In genomic region chr3:53173107-53173506, GRCh38 we compare ENCODE assay signal across 20 cellular contexts. TPM values are rescaled to one million over a fixed set of nuclear protein-coding genes. Genes with fewer than 3 reads are reported as not detected.
A peak's percentile ranks its signal among the peaks of the same experiment; 100 is the strongest.
DNase-seq lines count a peak whose midpoint lies in the region; ATAC-seq and TF ChIP-seq lines count a peak whose summit lies in the region.
"Had no signal": no experiment of that assay in that cellular context is flagged by ENCODE, and none has a peak within 500 bp of the region (broad histone marks: within the 10 kb centered on the region; RNA-seq: fewer than 3 reads in every experiment).

No MANE protein-coding gene starts in this region.

- peaks cover 61 to 100% (median 100%) of the 10 kb centered on the region in 10 experiments for H3K4me1 ChIP-seq in BLaER1 treated with 17β-estradiol and CSF1 and Interleukin-3, amounts not matched to agents 10 nM and 100 nM
- peaks cover 100% of the 10 kb centered on the region for H3K4me1 ChIP-seq in Karpas-422 (ENCODE audit: low read length)
- peaks cover 85 to 89% of the 10 kb centered on the region in 2 experiments for H3K4me1 ChIP-seq in neutrophil (ENCODE audit: control insufficient read depth in 1 of 2, insufficient read depth in 1 of 2, low read depth in 1 of 2, low read length in 1 of 2)
- H3K4me1 ChIP-seq: HAP-1 had no signal

- no peaks in the 10 kb centered on the region for H3K9me2 ChIP-seq in Karpas-422 (replicated peaks; ENCODE audit: insufficient read depth, low read length)

- H3K36me3 Mint-ChIP-seq in dendritic cell treated with granulocyte-macrophage colony-stimulating factor and Interleukin-4, amounts not matched to agents 40 ng/mL and 50 ng/mL, for 4 days (ENCODE audit: low read depth): peaks cover 98% of the 10 kb centered on the region
- H3K36me3 Mint-ChIP-seq in stimulated activated effector memory CD8-positive, alpha-beta T cell treated with anti-CD3 and anti-CD28 coated beads, Interleukin-12 subunit alpha, Interleukin-12 subunit beta, amount 100 ng/mL, for 72 hours: peaks cover 34% of the 10 kb centered on the region
- H3K36me3 Mint-ChIP-seq in natural killer cell treated with Interleukin-12 subunit alpha and Interleukin-12 subunit beta and Interleukin-15 and Interleukin-18, amount 100 ng/mL, for 72 hours: peaks cover 4% of the 10 kb centered on the region

- intact Hi-C loops in dendritic cell treated with granulocyte-macrophage colony-stimulating factor and Interleukin-4, amounts not matched to agents 40 ng/mL and 50 ng/mL, for 4 days (cut with micrococcal nuclease): no loop called here

- H4K20me1 ChIP-seq in BLaER1 treated with 17β-estradiol and CSF1 and Interleukin-3, amounts not matched to agents 10 nM and 100 nM: peaks cover 31 to 97% (median 64%) of the 10 kb centered on the region in 11 experiments
- H4K20me1 ChIP-seq in Karpas-422 (ENCODE audit: insufficient read depth, low read depth, low read length): peaks cover 6% of the 10 kb centered on the region; the same call in 1 of the 2 replicates

- DNase-seq in Karpas-422 (no peak), amygdala (lab: John Stamatoyannopoulos, UW) (no peak)
- no peak for DNase-seq in stimulated activated effector memory CD8-positive, alpha-beta T cell treated with anti-CD3 and anti-CD28 coated beads, Interleukin-12 subunit alpha, Interleukin-12 subunit beta, amount 100 ng/mL, for 72 hours (ENCODE audit: low spot score in 2 of 2)
- DNase-seq in natural killer cell treated with Interleukin-12 subunit alpha and Interleukin-12 subunit beta and Interleukin-15 and Interleukin-18, amount 100 ng/mL, for 72 hours (ENCODE audit: low spot score): no peak
- DNase-seq: CD4-positive, CD25-positive, alpha-beta regulatory T cell; GM23248; KG1; NCI-H1092 treated with DMSO at 0.1 percent for 48 hours; NCI-H1436 treated with DMSO at 0.1 percent for 48 hours; NCI-H2029; NCI-H226; NCI-H510A treated with DMSO at 0.1 percent for 48 hours; NCI-H748 treated with DMSO at 0.1 percent for 48 hours had no signal

- H3K27me3 Mint-ChIP-seq in dendritic cell treated with granulocyte-macrophage colony-stimulating factor and Interleukin-4, amounts not matched to agents 40 ng/mL and 50 ng/mL, for 4 days: no peaks in the 10 kb centered on the region
- no peaks in the 10 kb centered on the region for H3K27me3 Mint-ChIP-seq in natural killer cell treated with Interleukin-12 subunit alpha and Interleukin-12 subunit beta and Interleukin-15 and Interleukin-18, amount 100 ng/mL, for 72 hours
- H3K27me3 Mint-ChIP-seq: CD4-positive, CD25-positive, alpha-beta regulatory T cell had no signal

- ATAC-seq in stimulated activated effector memory CD8-positive, alpha-beta T cell treated with anti-CD3 and anti-CD28 coated beads, Interleukin-12 subunit alpha, Interleukin-12 subunit beta, amount 100 ng/mL, for 72 hours: no peak
- ATAC-seq in GM19351 (IDR thresholded peaks at IDR 0.05; ENCODE audit: unreplicated experiment): no peak
- ATAC-seq in natural killer cell treated with Interleukin-12 subunit alpha and Interleukin-12 subunit beta and Interleukin-15 and Interleukin-18, amount 100 ng/mL, for 72 hours: no peak
- ATAC-seq: HepG2, Right ventricle myocardium inferior had no signal

- peak overlapping the region in 3 of 10 experiments; percentile 56 to 100 (median 98); a peak in 5 of 20 replicates for H3K4me3 ChIP-seq in BLaER1 treated with 17β-estradiol and CSF1 and Interleukin-3, amounts not matched to agents 10 nM and 100 nM
- peak overlapping the region; percentile 61; the same call in 1 of the 2 replicates for H3K4me3 ChIP-seq in Karpas-422 (ENCODE audit: low read length)
- peak overlapping the region; percentile 83 to 89 for H3K4me3 ChIP-seq in neutrophil (ENCODE audit: low read depth in 1 of 2, low read length in 1 of 2)
- H3K4me3 ChIP-seq: GM23248, HAP-1 had no signal

- H3K27ac Mint-ChIP-seq in dendritic cell treated with granulocyte-macrophage colony-stimulating factor and Interleukin-4, amounts not matched to agents 40 ng/mL and 50 ng/mL, for 4 days: peak overlapping the region; percentile 95
- no peak overlapping the region for H3K27ac Mint-ChIP-seq in stimulated activated effector memory CD8-positive, alpha-beta T cell treated with anti-CD3 and anti-CD28 coated beads, Interleukin-12 subunit alpha, Interleukin-12 subunit beta, amount 100 ng/mL, for 72 hours
- H3K27ac Mint-ChIP-seq in natural killer cell treated with Interleukin-12 subunit alpha and Interleukin-12 subunit beta and Interleukin-15 and Interleukin-18, amount 100 ng/mL, for 72 hours: peak overlapping the region in 1 of 2 donors; percentile 26

- no peak for TF ChIP-seq CTCF in neutrophil (IDR thresholded peaks at IDR 0.05)

- no peaks in the 10 kb centered on the region for H3K27me3 ChIP-seq in BLaER1 treated with 17β-estradiol and CSF1 and Interleukin-3, amounts not matched to agents 10 nM and 100 nM
- no peaks in the 10 kb centered on the region for H3K27me3 ChIP-seq in Karpas-422 (ENCODE audit: low read length)
- no peaks in the 10 kb centered on the region for H3K27me3 ChIP-seq in neutrophil

- H3K9ac ChIP-seq in BLaER1 treated with 17β-estradiol and CSF1 and Interleukin-3, amounts not matched to agents 10 nM and 100 nM: peak overlapping the region; percentile 74 to 99 (median 89); a peak in 19 of 22 replicates
- H3K9ac ChIP-seq in Karpas-422 (ENCODE audit: low read length): peak overlapping the region; percentile 79
- H3K9ac ChIP-seq: GM23248 had no signal

- peak overlapping the region; percentile 93 to 100 (median 99); a peak in 21 of 22 replicates for H3K4me2 ChIP-seq in BLaER1 treated with 17β-estradiol and CSF1 and Interleukin-3, amounts not matched to agents 10 nM and 100 nM
- peak overlapping the region; percentile 72 for H3K4me2 ChIP-seq in Karpas-422 (ENCODE audit: low read depth, low read length, poor library complexity, severe bottlenecking)

- no peaks in the 10 kb centered on the region for H3K9me3 ChIP-seq in BLaER1 treated with 17β-estradiol and CSF1 and Interleukin-3, amounts not matched to agents 10 nM and 100 nM (replicated peaks in 1 of 11)
- no peaks in the 10 kb centered on the region for H3K9me3 ChIP-seq in Karpas-422 (ENCODE audit: low read length)
- no peaks in the 10 kb centered on the region for H3K9me3 ChIP-seq in neutrophil
- H3K9me3 ChIP-seq: HAP-1 had no signal

- peaks cover 39 to 86% (median 75%) of the 10 kb centered on the region in 11 experiments for H3K36me3 ChIP-seq in BLaER1 treated with 17β-estradiol and CSF1 and Interleukin-3, amounts not matched to agents 10 nM and 100 nM
- H3K36me3 ChIP-seq in Karpas-422 (ENCODE audit: insufficient read depth, low read length): peaks cover 22% of the 10 kb centered on the region
- peaks cover 59% of the 10 kb centered on the region for H3K36me3 ChIP-seq in neutrophil
- H3K36me3 ChIP-seq: HAP-1 had no signal

- H3K9me3 Mint-ChIP-seq in dendritic cell treated with granulocyte-macrophage colony-stimulating factor and Interleukin-4, amounts not matched to agents 40 ng/mL and 50 ng/mL, for 4 days: no peaks in the 10 kb centered on the region
- no peaks in the 10 kb centered on the region for H3K9me3 Mint-ChIP-seq in stimulated activated effector memory CD8-positive, alpha-beta T cell treated with anti-CD3 and anti-CD28 coated beads, Interleukin-12 subunit alpha, Interleukin-12 subunit beta, amount 100 ng/mL, for 72 hours
- H3K9me3 Mint-ChIP-seq in natural killer cell treated with Interleukin-12 subunit alpha and Interleukin-12 subunit beta and Interleukin-15 and Interleukin-18, amount 100 ng/mL, for 72 hours: no peaks in the 10 kb centered on the region
- H3K9me3 Mint-ChIP-seq: CD4-positive, CD25-positive, alpha-beta regulatory T cell had no signal

- H3K79me2 ChIP-seq in Karpas-422 (ENCODE audit: low read length): peaks cover 97% of the 10 kb centered on the region

- H3K4me1 Mint-ChIP-seq in dendritic cell treated with granulocyte-macrophage colony-stimulating factor and Interleukin-4, amounts not matched to agents 40 ng/mL and 50 ng/mL, for 4 days (ENCODE audit: low read depth): peaks cover 98% of the 10 kb centered on the region
- peaks cover 70% of the 10 kb centered on the region for H3K4me1 Mint-ChIP-seq in stimulated activated effector memory CD8-positive, alpha-beta T cell treated with anti-CD3 and anti-CD28 coated beads, Interleukin-12 subunit alpha, Interleukin-12 subunit beta, amount 100 ng/mL, for 72 hours
- H3K4me1 Mint-ChIP-seq in natural killer cell treated with Interleukin-12 subunit alpha and Interleukin-12 subunit beta and Interleukin-15 and Interleukin-18, amount 100 ng/mL, for 72 hours (ENCODE audit: low read depth in 2 of 2): peaks cover 42 to 55% of the 10 kb centered on the region in 2 donors

- no peak overlapping the region for H3K4me3 Mint-ChIP-seq in dendritic cell treated with granulocyte-macrophage colony-stimulating factor and Interleukin-4, amounts not matched to agents 40 ng/mL and 50 ng/mL, for 4 days
- H3K4me3 Mint-ChIP-seq in stimulated activated effector memory CD8-positive, alpha-beta T cell treated with anti-CD3 and anti-CD28 coated beads, Interleukin-12 subunit alpha, Interleukin-12 subunit beta, amount 100 ng/mL, for 72 hours: no peak overlapping the region
- H3K4me3 Mint-ChIP-seq in natural killer cell treated with Interleukin-12 subunit alpha and Interleukin-12 subunit beta and Interleukin-15 and Interleukin-18, amount 100 ng/mL, for 72 hours: no peak overlapping the region
- H3K4me3 Mint-ChIP-seq: CD4-positive, CD25-positive, alpha-beta regulatory T cell had no signal

- H3K27ac ChIP-seq in BLaER1 treated with 17β-estradiol and CSF1 and Interleukin-3, amounts not matched to agents 10 nM and 100 nM: peak overlapping the region in 10 of 11 experiments; percentile 11 to 100 (median 98); a peak in 19 of 22 replicates
- H3K27ac ChIP-seq in Karpas-422 (ENCODE audit: low read length): peak overlapping the region; percentile 97
- H3K27ac ChIP-seq in neutrophil: peak overlapping the region; percentile 99
- H3K27ac ChIP-seq: GM23248 had no signal

- no peak overlapping the region for H2AFZ ChIP-seq in Karpas-422 (ENCODE audit: low read length)
- H2AFZ ChIP-seq: GM23248 had no signal

RNA-seq across cellular contexts. Expression of gene PRKCD, which starts 12.1 kb away (rescaled TPM):
- 22.7 and 27.9 TPM in 2 replicates for total RNA-seq in Karpas-422 (2014; rRNA removed; shearing (Covaris generic); ENCODE audit: low replicate concordance)
- total RNA-seq in natural killer cell treated with Interleukin-12 subunit alpha and Interleukin-12 subunit beta and Interleukin-15 and Interleukin-18, amount 100 ng/mL, for 72 hours: 10 to 100 TPM; 14.1 to 34.9 TPM

RNA-seq across cellular contexts. Expression of gene RFT1, which starts 42.9 kb away (rescaled TPM):
- total RNA-seq in Karpas-422 (2014; rRNA removed; shearing (Covaris generic); ENCODE audit: low replicate concordance): 20.5 and 29.9 TPM in 2 replicates
- 10 to 100 TPM; 33.1 to 51.6 TPM for total RNA-seq in natural killer cell treated with Interleukin-12 subunit alpha and Interleukin-12 subunit beta and Interleukin-15 and Interleukin-18, amount 100 ng/mL, for 72 hours
